15 cellular contexts compared by ENCODE assay signal in the genomic region with DNA sequence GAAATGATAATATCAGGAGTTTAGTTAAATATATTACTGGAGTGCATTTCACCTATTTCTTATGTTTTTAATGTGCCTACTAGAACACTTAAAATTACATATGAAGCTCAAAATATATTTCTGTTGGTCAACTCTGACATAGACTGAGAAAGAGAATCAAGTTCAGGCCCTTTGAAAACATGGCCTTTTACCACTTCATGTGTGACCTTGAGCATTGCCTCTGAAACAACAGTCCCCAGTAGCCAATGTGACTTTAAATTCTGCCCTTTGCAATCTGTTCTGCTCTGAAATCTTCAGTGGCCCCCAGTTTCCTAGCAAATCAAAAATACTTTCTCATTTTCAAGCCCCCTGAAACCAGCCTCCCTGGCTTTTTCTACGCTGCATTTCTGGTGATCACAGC.
"Had no signal": no experiment of that assay in that cellular context is flagged by ENCODE, and none has a peak within 500 bp of the region (broad histone marks: within the 10 kb centered on the region; RNA-seq: fewer than 3 reads in every experiment).

No MANE protein-coding gene starts in this region.

- H3K9me3 ChIP-seq: esophagus squamous epithelium, right lobe of liver, SJCRH30, spleen, suprapubic skin had no signal

- H3K27me3 ChIP-seq: esophagus squamous epithelium, right lobe of liver, SJCRH30, spleen, suprapubic skin had no signal

- ATAC-seq: activated CD8-positive, alpha-beta memory T cell treated with anti-CD3 and anti-CD28 coated beads, Interleukin-2, amount 10 ng/mL, durations not matched to agents 7 days and 5 days had no signal

- H3K27ac Mint-ChIP-seq: activated CD8-positive, alpha-beta memory T cell treated with anti-CD3 and anti-CD28 coated beads, Interleukin-2, amount 10 ng/mL, durations not matched to agents 7 days and 5 days; naive B cell had no signal

- H3K27ac ChIP-seq: esophagus squamous epithelium, parathyroid adenoma, SJCRH30, suprapubic skin had no signal

- H3K4me3 Mint-ChIP-seq: activated CD8-positive, alpha-beta memory T cell treated with anti-CD3 and anti-CD28 coated beads, Interleukin-2, amount 10 ng/mL, durations not matched to agents 7 days and 5 days; naive B cell had no signal

- DNase-seq: activated CD4-positive, alpha-beta T cell treated with anti-CD3 and anti-CD28 coated beads, Interleukin-2, amount 50 U/mL, for 48 hours; activated CD4-positive, CD25-positive, alpha-beta regulatory T cell treated with anti-CD3 and anti-CD28 coated beads, Interleukin-2, amount 50 U/mL, for 72 hours; activated CD8-positive, alpha-beta memory T cell treated with anti-CD3 and anti-CD28 coated beads, Interleukin-2, amount 10 ng/mL, durations not matched to agents 7 days and 5 days; activated T-cell treated with anti-CD3 and anti-CD28 coated beads, Interleukin-2, amount 50 U/mL, for 48 hours; esophagus squamous epithelium; foreskin fibroblast; naive B cell; right lobe of liver; SJCRH30; spleen; stimulated activated CD4-positive, alpha-beta T cell treated with anti-CD3 and anti-CD28 coated beads, Interleukin-1b, Interleukin-23, amount 100 ng/mL, for 48 hours; stimulated activated naive CD4-positive, alpha-beta T cell had no signal

- H3K9me3 Mint-ChIP-seq: naive B cell had no signal

- H3K4me3 ChIP-seq: esophagus squamous epithelium, lung, right lobe of liver, SJCRH30, spleen, suprapubic skin had no signal

- H3K27me3 Mint-ChIP-seq: activated CD8-positive, alpha-beta memory T cell treated with anti-CD3 and anti-CD28 coated beads, Interleukin-2, amount 10 ng/mL, durations not matched to agents 7 days and 5 days; naive B cell had no signal

- H3K4me1 ChIP-seq: parathyroid adenoma had no signal
